In the genomic region with DNA sequence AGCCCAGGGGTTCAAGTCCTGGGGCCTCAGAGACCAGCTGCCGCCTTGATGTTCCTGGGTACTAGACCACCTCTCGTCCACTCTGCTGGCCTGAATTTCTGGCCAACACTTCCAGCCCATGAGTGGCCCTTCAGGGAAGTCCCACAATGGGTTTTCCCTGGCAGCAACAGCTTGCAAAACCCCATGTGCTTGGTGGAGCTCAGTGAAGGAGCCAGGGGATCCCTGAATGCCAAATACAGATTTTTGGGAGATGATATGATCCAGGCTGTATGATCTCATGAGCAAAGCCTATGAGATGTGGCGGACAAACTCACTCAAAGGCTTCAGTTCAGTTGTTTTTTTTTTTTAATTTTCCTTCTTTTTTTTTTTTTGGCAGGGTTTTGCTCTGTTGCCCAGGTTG, we compare ENCODE assay signal across 16 cellular contexts. TPM values are rescaled to one million over a fixed set of nuclear protein-coding genes. Genes with fewer than 3 reads are reported as not detected.
DNase-seq lines count a peak whose midpoint lies in the region; ATAC-seq and TF ChIP-seq lines count a peak whose summit lies in the region.
"Had no signal": no experiment of that assay in that cellular context is flagged by ENCODE, and none has a peak within 500 bp of the region (broad histone marks: within the 10 kb centered on the region; RNA-seq: fewer than 3 reads in every experiment).

No MANE protein-coding gene starts in this region.

- H3K9me3 ChIP-seq in DOHH2 (ENCODE audit: control insufficient read depth, insufficient read depth, low read length) = no peaks in the 10 kb centered on the region
- no peaks in the 10 kb centered on the region for H3K9me3 ChIP-seq in body of pancreas
- H3K9me3 ChIP-seq in MM.1S (replicated peaks; ENCODE audit: insufficient read depth, low read length) = no peaks in the 10 kb centered on the region

- H3K36me3 ChIP-seq in DOHH2 (ENCODE audit: control insufficient read depth, low read length) (peaks cover 2% of the 10 kb centered on the region; the same call in 1 of the 2 replicates), body of pancreas (replicated peaks in 1 of 2; ENCODE audit: insufficient read depth in 1 of 2, low read depth in 2 of 2) (no peaks in the 10 kb centered on the region), MM.1S (replicated peaks; ENCODE audit: insufficient read depth, low read length) (no peaks in the 10 kb centered on the region)

- no peak overlapping the region for H2AFZ ChIP-seq in MM.1S (ENCODE audit: low read length)

- no peak for TF ChIP-seq POLR2A in body of pancreas (IDR thresholded peaks at IDR 0.05)

- no peak overlapping the region for H3K4me3 Mint-ChIP-seq in activated T-cell treated with anti-CD3 and anti-CD28 coated beads, Interleukin-2, amount 50 U/mL, for 72 hours
- H3K4me3 Mint-ChIP-seq in stimulated activated effector memory CD8-positive, alpha-beta T cell treated with anti-CD3 and anti-CD28 coated beads, Interleukin-12 subunit alpha, Interleukin-12 subunit beta, amount 100 ng/mL, for 72 hours = no peak overlapping the region
- H3K4me3 Mint-ChIP-seq: H9 had no signal

- H3K4me2 ChIP-seq in DOHH2 (ENCODE audit: low read length) = peak overlapping the region; percentile 58
- H3K4me2 ChIP-seq in MM.1S (ENCODE audit: low read depth, low read length) = no peak overlapping the region

- no peak for DNase-seq in activated T-cell treated with anti-CD3 and anti-CD28 coated beads, Interleukin-2, amount 50 U/mL, for 72 hours
- DNase-seq in activated T-cell treated with anti-CD3 and anti-CD28 coated beads, Interleukin-2, amount 50 U/mL, for 48 hours = no peak
- DNase-seq in body of pancreas (no peak), MM.1S (no peak)
- DNase-seq in stimulated activated effector memory CD8-positive, alpha-beta T cell treated with anti-CD3 and anti-CD28 coated beads, Interleukin-12 subunit alpha, Interleukin-12 subunit beta, amount 100 ng/mL, for 72 hours (ENCODE audit: low spot score in 2 of 2) = no peak
- DNase-seq: Calu3, DMS53, H9, NCI-H1436, NCI-H2029 treated with DMSO at 0.1 percent for 48 hours, NCI-H510A, NCI-H774 had no signal

- H4K20me1 ChIP-seq in DOHH2 (ENCODE audit: control insufficient read depth, insufficient read depth, low read depth, low read length) = peaks cover 12% of the 10 kb centered on the region
- H4K20me1 ChIP-seq in MM.1S (ENCODE audit: insufficient read depth, low read length) = no peaks in the 10 kb centered on the region

- H3K9me3 Mint-ChIP-seq in activated T-cell treated with anti-CD3 and anti-CD28 coated beads, Interleukin-2, amount 50 U/mL, for 72 hours = no peaks in the 10 kb centered on the region
- H3K9me3 Mint-ChIP-seq in stimulated activated effector memory CD8-positive, alpha-beta T cell treated with anti-CD3 and anti-CD28 coated beads, Interleukin-12 subunit alpha, Interleukin-12 subunit beta, amount 100 ng/mL, for 72 hours = no peaks in the 10 kb centered on the region
- H3K9me3 Mint-ChIP-seq: H9 had no signal

- H3K27ac Mint-ChIP-seq in activated T-cell treated with anti-CD3 and anti-CD28 coated beads, Interleukin-2, amount 50 U/mL, for 72 hours = peak overlapping the region; percentile 32
- peak overlapping the region; percentile 97 for H3K27ac Mint-ChIP-seq in stimulated activated effector memory CD8-positive, alpha-beta T cell treated with anti-CD3 and anti-CD28 coated beads, Interleukin-12 subunit alpha, Interleukin-12 subunit beta, amount 100 ng/mL, for 72 hours

- no peak overlapping the region for H3K9ac ChIP-seq in MM.1S (ENCODE audit: low read length)

- no peaks in the 10 kb centered on the region for H3K27me3 Mint-ChIP-seq in activated T-cell treated with anti-CD3 and anti-CD28 coated beads, Interleukin-2, amount 50 U/mL, for 72 hours (ENCODE audit: low read depth)

- H3K27ac ChIP-seq in DOHH2 (ENCODE audit: low read depth, low read length) (no peak overlapping the region), body of pancreas (peak overlapping the region in 3 of 4 donors; percentile 90 to 91 (median 91)), MM.1S (ENCODE audit: low read length) (no peak overlapping the region)

- no peak for ATAC-seq in activated T-cell treated with anti-CD3 and anti-CD28 coated beads, Interleukin-2, amount 50 U/mL, for 72 hours (replicated peaks in 1 of 2)
- ATAC-seq in body of pancreas = no peak
- no peak for ATAC-seq in stimulated activated effector memory CD8-positive, alpha-beta T cell treated with anti-CD3 and anti-CD28 coated beads, Interleukin-12 subunit alpha, Interleukin-12 subunit beta, amount 100 ng/mL, for 72 hours
- ATAC-seq in HG03521 (IDR thresholded peaks at IDR 0.05; ENCODE audit: unreplicated experiment) = no peak
- no peak for ATAC-seq in HG02852 (IDR thresholded peaks at IDR 0.05; ENCODE audit: unreplicated experiment)
- ATAC-seq: K562 had no signal

- H3K79me2 ChIP-seq in DOHH2 (ENCODE audit: control insufficient read depth, low read length) (no peaks in the 10 kb centered on the region), MM.1S (ENCODE audit: low read length) (no peaks in the 10 kb centered on the region)

- H3K9me2 ChIP-seq in DOHH2 (replicated peaks; ENCODE audit: control insufficient read depth, low read length) = no peaks in the 10 kb centered on the region
- H3K9me2 ChIP-seq in MM.1S (replicated peaks; ENCODE audit: insufficient read depth, low read length) = no peaks in the 10 kb centered on the region

- H3K4me1 Mint-ChIP-seq in activated T-cell treated with anti-CD3 and anti-CD28 coated beads, Interleukin-2, amount 50 U/mL, for 72 hours (ENCODE audit: low read depth) = peaks cover 19% of the 10 kb centered on the region
- peaks cover 15% of the 10 kb centered on the region for H3K4me1 Mint-ChIP-seq in stimulated activated effector memory CD8-positive, alpha-beta T cell treated with anti-CD3 and anti-CD28 coated beads, Interleukin-12 subunit alpha, Interleukin-12 subunit beta, amount 100 ng/mL, for 72 hours

- peak overlapping the region; percentile 34; the same call in 1 of the 2 replicates for H3K4me3 ChIP-seq in DOHH2 (ENCODE audit: low read length)
- no peak overlapping the region for H3K4me3 ChIP-seq in body of pancreas
- H3K4me3 ChIP-seq in MM.1S (ENCODE audit: low read length) = no peak overlapping the region
- H3K4me3 ChIP-seq: K562 had no signal

- intact Hi-C loops in body of pancreas (cut with DNase I) = loop anchor here (10.0 kb wide), 2 partner anchors 47 to 167 kb away; no protein-coding TSS in a partner anchor

- H3K27me3 ChIP-seq in DOHH2 (ENCODE audit: control insufficient read depth, low read length) (peaks cover 6% of the 10 kb centered on the region), body of pancreas (no peaks in the 10 kb centered on the region), MM.1S (replicated peaks; ENCODE audit: insufficient read depth, low read length) (no peaks in the 10 kb centered on the region)

- H3F3A ChIP-seq in DOHH2 (ENCODE audit: control insufficient read depth, insufficient read depth) (no peaks in the 10 kb centered on the region), MM.1S (ENCODE audit: insufficient read depth, low read length) (peaks cover 4% of the 10 kb centered on the region; the same call in 1 of the 2 replicates)

- H3K36me3 Mint-ChIP-seq in activated T-cell treated with anti-CD3 and anti-CD28 coated beads, Interleukin-2, amount 50 U/mL, for 72 hours (ENCODE audit: insufficient read depth in 2 of 2) = peaks cover 0 to 5% of the 10 kb centered on the region in 2 donors
- H3K36me3 Mint-ChIP-seq in stimulated activated effector memory CD8-positive, alpha-beta T cell treated with anti-CD3 and anti-CD28 coated beads, Interleukin-12 subunit alpha, Interleukin-12 subunit beta, amount 100 ng/mL, for 72 hours = peaks cover 55% of the 10 kb centered on the region

- TF ChIP-seq CTCF in DOHH2 (IDR thresholded peaks at IDR 0.05; ENCODE audit: low read depth, low read length, poor library complexity, severe bottlenecking) (no peak), body of pancreas (IDR thresholded peaks at IDR 0.05) (no peak), MM.1S (IDR thresholded peaks at IDR 0.05; ENCODE audit: low read length) (no peak)

- H3K4me1 ChIP-seq in DOHH2 (ENCODE audit: control insufficient read depth, low read length) (peaks cover 37% of the 10 kb centered on the region), body of pancreas (peaks cover 51% of the 10 kb centered on the region), MM.1S (ENCODE audit: low read length) (peaks cover 19% of the 10 kb centered on the region)

- 86 to 100% methylated on average over 1 to 3 of the region's 3 CpGs for WGBS in body of pancreas, 2 donors

RNA-seq across cellular contexts. Expression of gene RASSF5, which starts 9.6 kb away (rescaled TPM):
- total RNA-seq in activated T-cell treated with anti-CD3 and anti-CD28 coated beads, Interleukin-2, amount 50 U/mL, for 72 hours = 100 to 1,000 TPM; 227 to 240 TPM
- 10 to 100 TPM; 21.5 to 35.9 TPM for total RNA-seq in body of pancreas

RNA-seq across cellular contexts. Expression of gene IKBKE, which starts 27.5 kb away (rescaled TPM):
- total RNA-seq in activated T-cell treated with anti-CD3 and anti-CD28 coated beads, Interleukin-2, amount 50 U/mL, for 72 hours = 10 to 100 TPM; 21.0 to 21.1 TPM
- 10 to 100 TPM in 1 of 2 donors, 1 to 10 TPM in 1; 5.4 to 10.2 TPM for total RNA-seq in body of pancreas

Comparison
In these comparisons a context has a peak if more than half of its experiments do, and no peak if none do; other contexts are left out.
1. H3K27ac ChIP-seq: peak in body of pancreas (3 of 4); none in DOHH2 (single experiment) and MM.1S (single experiment).
2. RNA of gene RASSF5, which starts 9.6 kb away (total RNA-seq): 227 to 240 TPM in activated T-cell treated with anti-CD3 and anti-CD28 coated beads, Interleukin-2, amount 50 U/mL, for 72 hours; 21.5 to 35.9 TPM in body of pancreas; every median in the first group is over 4 times any median in the second.